Comparison of ENCODE assay signal across 1 cellular context in genomic region chr3:113849071-113849470, GRCh38.
TF ChIP-seq lines count a peak whose summit lies in the region.

No MANE protein-coding gene starts in this region.

TF ChIP-seq in HEK293, 187 proteins besides CTCF, POLR2A, EP300 and RAD21 (continued from another document):
- TF ChIP-seq ZNF518A (tag by site-specific recombination; conservative IDR thresholded peaks at IDR 0.05; ENCODE audit: low read depth) (peak; percentile 90), ZNF654 (tag by site-specific recombination; IDR thresholded peaks at IDR 0.05; ENCODE audit: low read depth) (peak; percentile 22; the same call in 1 of the 2 replicates), ZXDB (tag by site-specific recombination; IDR thresholded peaks at IDR 0.05) (peak; percentile 70), ZNF394 (tag by site-specific recombination; IDR thresholded peaks at IDR 0.05; ENCODE audit: borderline replicate concordance) (peak; percentile 94), ZNF623 (tag by site-specific recombination; IDR thresholded peaks at IDR 0.05) (peak; percentile 71), ZNF555 (tag by site-specific recombination; conservative IDR thresholded peaks at IDR 0.05) (peak; percentile 88), ZNF529 (tag by site-specific recombination; IDR thresholded peaks at IDR 0.05; ENCODE audit: insufficient replicate concordance) (peak; percentile 37), REST (tag by site-specific recombination; IDR thresholded peaks at IDR 0.05) (peak; percentile 77), ZNF19 (tag by site-specific recombination; IDR thresholded peaks at IDR 0.05; ENCODE audit: low read depth) (0 out of 2 replicates have a peak, but pooled peaks have one; percentile 32), ZBTB8A (tag by site-specific recombination; IDR thresholded peaks at IDR 0.05) (peak; percentile 71), ZNF433 (tag by site-specific recombination; IDR thresholded peaks at IDR 0.05; ENCODE audit: low read depth) (0 out of 2 replicates have a peak, but pooled peaks have one; percentile 44), ZNF558 (tag by site-specific recombination; IDR thresholded peaks at IDR 0.05) (0 out of 2 replicates have a peak, but pooled peaks have one; percentile 41), ZNF202 (tag by site-specific recombination; IDR thresholded peaks at IDR 0.05; ENCODE audit: borderline replicate concordance) (peak; percentile 69; the same call in 1 of the 2 replicates), ZNF629 (tag by site-specific recombination; IDR thresholded peaks at IDR 0.05) (0 out of 2 replicates have a peak, but pooled peaks have one; percentile 33), ZNF560 (tag by site-specific recombination; IDR thresholded peaks at IDR 0.05; ENCODE audit: borderline replicate concordance) (0 out of 2 replicates have a peak, but pooled peaks have one; percentile 32), ZNF664 (tag by site-specific recombination; IDR thresholded peaks at IDR 0.05) (0 out of 2 replicates have a peak, but pooled peaks have one; percentile 26), ZNF140 (tag by site-specific recombination; IDR thresholded peaks at IDR 0.05) (peak; percentile 31; the same call in 1 of the 2 replicates), ZNF426 (tag by site-specific recombination; IDR thresholded peaks at IDR 0.05) (peak; percentile 86), ZNF580 (tag by site-specific recombination; IDR thresholded peaks at IDR 0.05) (0 out of 2 replicates have a peak, but pooled peaks have one; percentile 44)
